10 cellular contexts compared by ENCODE assay signal in the genomic region with DNA sequence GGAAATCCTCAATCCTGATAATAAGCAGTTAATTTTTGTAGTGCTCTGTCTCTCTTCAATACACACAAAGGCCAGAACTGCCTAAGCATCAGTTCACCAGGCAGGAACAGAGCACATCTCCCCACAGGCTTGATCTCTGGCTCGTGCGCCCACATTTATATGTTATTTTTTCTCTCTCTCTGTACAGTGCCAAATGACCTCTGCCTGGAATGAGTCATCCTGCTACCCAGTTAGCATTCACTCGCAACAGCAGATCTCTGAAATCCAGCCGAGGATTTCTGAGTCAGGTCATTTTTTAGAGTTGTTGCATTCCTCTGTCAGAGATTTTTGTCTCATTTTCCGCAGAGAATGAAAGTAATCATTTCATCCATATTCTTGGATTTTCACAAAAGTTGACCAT.
DNase-seq lines count a peak whose midpoint lies in the region; ATAC-seq and TF ChIP-seq lines count a peak whose summit lies in the region.
"Had no signal": no experiment of that assay in that cellular context is flagged by ENCODE, and none has a peak within 500 bp of the region (broad histone marks: within the 10 kb centered on the region; RNA-seq: fewer than 3 reads in every experiment).

No MANE protein-coding gene starts in this region.

- H3K4me1 Mint-ChIP-seq in mesothelial cell of epicardium: peaks cover 39% of the 10 kb centered on the region
- H3K4me1 Mint-ChIP-seq: central memory CD8-positive, alpha-beta T cell had no signal

- ATAC-seq in HG02763 (IDR thresholded peaks at IDR 0.05; ENCODE audit: unreplicated experiment): no peak

- H3K9me3 Mint-ChIP-seq in mesothelial cell of epicardium: no peaks in the 10 kb centered on the region
- H3K9me3 Mint-ChIP-seq: central memory CD8-positive, alpha-beta T cell had no signal

- POLR2A ChIA-PET in A673 (lab: Charles Lee; ENCODE audit: low non-redundant PET): no interaction called here

- no peak overlapping the region for H3K4me3 Mint-ChIP-seq in mesothelial cell of epicardium
- H3K4me3 Mint-ChIP-seq: central memory CD8-positive, alpha-beta T cell had no signal

- H3K27ac ChIP-seq in A673 (ENCODE audit: low read depth, low read length, poor library complexity, severe bottlenecking): no peak overlapping the region

- DNase-seq in A673 (ENCODE audit: low spot score) (peak; percentile 55), MV-4-11 (lab: John Stamatoyannopoulos, UW) (peak; percentile 10), epithelial cell of esophagus (ENCODE audit: low read depth) (peak; percentile 80), mesothelial cell of epicardium (ENCODE audit: low spot score in 2 of 2, unreplicated experiment in 2 of 2) (no peak), NCI-H187 treated with DMSO at 0.1 percent for 48 hours (lab: John Stamatoyannopoulos, UW) (no peak), amygdala (lab: John Stamatoyannopoulos, UW) (no peak), NCI-H2107 (lab: John Stamatoyannopoulos, UW) (no peak)
- DNase-seq: stimulated activated CD4-positive, alpha-beta T cell treated with anti-CD3 and anti-CD28 coated beads, Interleukin-1b, Interleukin-23, amount 100 ng/mL, for 48 hours had no signal

- no peaks in the 10 kb centered on the region for H3K36me3 ChIP-seq in A673 (ENCODE audit: insufficient read depth, low read length, poor library complexity, severe bottlenecking)

- H3K27me3 Mint-ChIP-seq in mesothelial cell of epicardium (ENCODE audit: low read depth): no peaks in the 10 kb centered on the region
- H3K27me3 Mint-ChIP-seq: central memory CD8-positive, alpha-beta T cell had no signal

- no peaks in the 10 kb centered on the region for H3K36me3 Mint-ChIP-seq in mesothelial cell of epicardium

- intact Hi-C loops in A673 (cut with micrococcal nuclease; ENCODE audit: unreplicated experiment): no loop called here

- H3K27ac Mint-ChIP-seq in mesothelial cell of epicardium: peak overlapping the region; percentile 86

- BruUV-seq in A673 (replicated peaks; lab: Mats Ljungman, UMichigan): no TSS peak

- no peak for TF ChIP-seq CTCF in A673 (conservative IDR thresholded peaks at IDR 0.05; ENCODE audit: low read depth, low read length)
- no peak for TF ChIP-seq CTCF in epithelial cell of esophagus (IDR thresholded peaks at IDR 0.05; ENCODE audit: insufficient read depth, low read depth, low read length, missing control alignments)
- no peak for TF ChIP-seq CTCF in mesothelial cell of epicardium (IDR thresholded peaks at IDR 0.05; ENCODE audit: unreplicated experiment)

- peaks cover 7% of the 10 kb centered on the region for H3K4me1 ChIP-seq in A673 (ENCODE audit: insufficient read depth, low read length, poor library complexity, severe bottlenecking)

- H3K27me3 ChIP-seq in A673 (replicated peaks; ENCODE audit: insufficient read depth, low read depth, low read length, poor library complexity): no peaks in the 10 kb centered on the region

- H3K4me3 ChIP-seq in A673 (ENCODE audit: low read depth, low read length, poor library complexity, severe bottlenecking) (no peak overlapping the region), epithelial cell of esophagus (ENCODE audit: low read length) (no peak overlapping the region)

- CTCF ChIA-PET in A673 (lab: Charles Lee): no interaction called here

- no peaks in the 10 kb centered on the region for H3K9me3 ChIP-seq in A673 (ENCODE audit: low read depth, low read length, poor library complexity, severe bottlenecking)

Comparison
In these comparisons a context has a peak if more than half of its experiments do, and no peak if none do; other contexts are left out.
1. DNase-seq: peak in A673 (single experiment), MV-4-11 (single experiment) and epithelial cell of esophagus (single experiment); none in mesothelial cell of epicardium (0 of 2), NCI-H187 treated with DMSO at 0.1 percent for 48 hours (single experiment), amygdala (0 of 56) and NCI-H2107 (single experiment).